ENCODE assay signal across 8 cellular contexts in genomic region chr9:69168709-69169217, GRCh38. TPM values are rescaled to one million over a fixed set of nuclear protein-coding genes. Genes with fewer than 3 reads are reported as not detected.
A peak's percentile ranks its signal among the peaks of the same experiment; 100 is the strongest.
DNase-seq lines count a peak whose midpoint lies in the region; ATAC-seq and TF ChIP-seq lines count a peak whose summit lies in the region.

No MANE protein-coding gene starts in this region.

- H3K27me3 Mint-ChIP-seq in CD14-positive monocyte (ENCODE audit: low read depth in 3 of 3), result no peaks in the 10 kb centered on the region
- H3K27me3 Mint-ChIP-seq in activated CD8-positive, alpha-beta T cell treated with anti-CD3 and anti-CD28 coated beads, Interleukin-2, amount 10 ng/mL, durations not matched to agents 7 days and 5 days (ENCODE audit: low read depth), result peaks cover 25% of the 10 kb centered on the region
- H3K27me3 Mint-ChIP-seq in stimulated activated naive CD8-positive, alpha-beta T cell treated with anti-CD3 and anti-CD28 coated beads, Interleukin-15, Interleukin-2, amounts not matched to agents 100 ng/mL and 50 ng/mL, for 24 hours, result peaks cover 29% of the 10 kb centered on the region

- no peaks in the 10 kb centered on the region for H3K9me3 Mint-ChIP-seq in CD14-positive monocyte
- no peaks in the 10 kb centered on the region for H3K9me3 Mint-ChIP-seq in activated CD8-positive, alpha-beta T cell treated with anti-CD3 and anti-CD28 coated beads, Interleukin-2, amount 10 ng/mL, durations not matched to agents 7 days and 5 days (ENCODE audit: insufficient read depth)
- H3K9me3 Mint-ChIP-seq in stimulated activated naive CD8-positive, alpha-beta T cell treated with anti-CD3 and anti-CD28 coated beads, Interleukin-15, Interleukin-2, amounts not matched to agents 100 ng/mL and 50 ng/mL, for 24 hours, result no peaks in the 10 kb centered on the region

- H3K4me1 Mint-ChIP-seq in CD14-positive monocyte, result peaks cover 41% of the 10 kb centered on the region
- peaks cover 17% of the 10 kb centered on the region for H3K4me1 Mint-ChIP-seq in activated CD8-positive, alpha-beta T cell treated with anti-CD3 and anti-CD28 coated beads, Interleukin-2, amount 10 ng/mL, durations not matched to agents 7 days and 5 days (ENCODE audit: low read depth)
- peaks cover 31% of the 10 kb centered on the region for H3K4me1 Mint-ChIP-seq in stimulated activated naive CD8-positive, alpha-beta T cell treated with anti-CD3 and anti-CD28 coated beads, Interleukin-15, Interleukin-2, amounts not matched to agents 100 ng/mL and 50 ng/mL, for 24 hours (ENCODE audit: low read depth)

- POLR2A ChIA-PET in activated CD8-positive, alpha-beta T cell treated with anti-CD3 and anti-CD28 coated beads, Interleukin-2, amount 10 ng/mL, durations not matched to agents 7 days and 5 days (lab: Charles Lee), result interaction anchor here (1.4 kb wide), 1 partner anchor 12 kb away, joined by 3 read pairs; no protein-coding TSS in a partner anchor

- ATAC-seq in activated CD8-positive, alpha-beta T cell treated with anti-CD3 and anti-CD28 coated beads, Interleukin-2, amount 10 ng/mL, durations not matched to agents 7 days and 5 days, result peak; percentile 66

- peak overlapping the region; percentile 97 to 100 (median 98) for H3K27ac Mint-ChIP-seq in CD14-positive monocyte
- H3K27ac Mint-ChIP-seq in activated CD8-positive, alpha-beta T cell treated with anti-CD3 and anti-CD28 coated beads, Interleukin-2, amount 10 ng/mL, durations not matched to agents 7 days and 5 days, result peak overlapping the region; percentile 79
- H3K27ac Mint-ChIP-seq in stimulated activated naive CD8-positive, alpha-beta T cell treated with anti-CD3 and anti-CD28 coated beads, Interleukin-15, Interleukin-2, amounts not matched to agents 100 ng/mL and 50 ng/mL, for 24 hours, result peak overlapping the region; percentile 16

- intact Hi-C loops in CD14-positive monocyte (cut with micrococcal nuclease), result no loop called here

- H3K36me3 Mint-ChIP-seq in CD14-positive monocyte, result peaks cover 0 to 3% of the 10 kb centered on the region in 2 donors
- H3K36me3 Mint-ChIP-seq in activated CD8-positive, alpha-beta T cell treated with anti-CD3 and anti-CD28 coated beads, Interleukin-2, amount 10 ng/mL, durations not matched to agents 7 days and 5 days (ENCODE audit: low read depth), result no peaks in the 10 kb centered on the region
- H3K36me3 Mint-ChIP-seq in stimulated activated naive CD8-positive, alpha-beta T cell treated with anti-CD3 and anti-CD28 coated beads, Interleukin-15, Interleukin-2, amounts not matched to agents 100 ng/mL and 50 ng/mL, for 24 hours (ENCODE audit: low read depth), result no peaks in the 10 kb centered on the region

- no peak for TF ChIP-seq CTCF in CD14-positive monocyte (IDR thresholded peaks at IDR 0.05)
- no peak for TF ChIP-seq CTCF in GM20000 (IDR thresholded peaks at IDR 0.05; ENCODE audit: extremely low read depth, missing control alignments)

- DNase-seq in CD14-positive monocyte (ENCODE audit: low spot score) (peak; percentile 73), GM20000 (ENCODE audit: low spot score) (peak; percentile 74), M059J (ENCODE audit: low read depth) (peak; percentile 40), iPS-NIHi11 (ENCODE audit: low spot score) (peak; percentile 44), amniotic stem cell (lab: John Stamatoyannopoulos, UW) (no peak), Kasumi-1 (lab: John Stamatoyannopoulos, UW) (no peak)
- DNase-seq in activated CD8-positive, alpha-beta T cell treated with anti-CD3 and anti-CD28 coated beads, Interleukin-2, amount 10 ng/mL, durations not matched to agents 7 days and 5 days, result peak; percentile 62

- CTCF ChIA-PET in activated CD8-positive, alpha-beta T cell treated with anti-CD3 and anti-CD28 coated beads, Interleukin-2, amount 10 ng/mL, durations not matched to agents 7 days and 5 days (lab: Charles Lee), result interaction anchor here (1.0 to 2.0 kb wide), 5 partner anchors 9 to 115 kb away, joined by 3 to 5 read pairs (median 5); no protein-coding TSS in a partner anchor

- H3K4me3 Mint-ChIP-seq in CD14-positive monocyte, result peak overlapping the region; percentile 94 to 98
- peak overlapping the region; percentile 75 for H3K4me3 Mint-ChIP-seq in activated CD8-positive, alpha-beta T cell treated with anti-CD3 and anti-CD28 coated beads, Interleukin-2, amount 10 ng/mL, durations not matched to agents 7 days and 5 days
- H3K4me3 Mint-ChIP-seq in stimulated activated naive CD8-positive, alpha-beta T cell treated with anti-CD3 and anti-CD28 coated beads, Interleukin-15, Interleukin-2, amounts not matched to agents 100 ng/mL and 50 ng/mL, for 24 hours, result peak overlapping the region; percentile 54

RNA-seq across cellular contexts. Expression of gene TJP2, which starts 5.3 kb away (rescaled TPM):
- polyA plus RNA-seq in CD14-positive monocyte, result 10 to 100 TPM in 1 of 2 donors, 1 to 10 TPM in 1; 8.0 to 17.8 TPM
- total RNA-seq in M059J (2014; rRNA removed; shearing (Covaris generic)), result 58.9 and 73.7 TPM in 2 replicates
- 1 to 10 TPM; 6.2 to 7.0 TPM for total RNA-seq in activated CD8-positive, alpha-beta T cell treated with anti-CD3 and anti-CD28 coated beads, Interleukin-2, amount 10 ng/mL, durations not matched to agents 7 days and 5 days

Comparison
In these comparisons a context has a peak if more than half of its experiments do, and no peak if none do; other contexts are left out.
1. DNase-seq: peak in CD14-positive monocyte (single experiment), GM20000 (single experiment), M059J (single experiment), activated CD8-positive, alpha-beta T cell treated with anti-CD3 and anti-CD28 coated beads, Interleukin-2, amount 10 ng/mL, durations not matched to agents 7 days and 5 days (single experiment) and iPS-NIHi11 (single experiment); none in amniotic stem cell (single experiment) and Kasumi-1 (0 of 2).
2. H3K27ac Mint-ChIP-seq: peak in every context shown above with its lines; median percentile 98 in CD14-positive monocyte; 79 in activated CD8-positive, alpha-beta T cell treated with anti-CD3 and anti-CD28 coated beads, Interleukin-2, amount 10 ng/mL, durations not matched to agents 7 days and 5 days; 16 in stimulated activated naive CD8-positive, alpha-beta T cell treated with anti-CD3 and anti-CD28 coated beads, Interleukin-15, Interleukin-2, amounts not matched to agents 100 ng/mL and 50 ng/mL, for 24 hours.
3. Peak in every context shown above with its lines, with median percentiles within 50 percentile points of each other: H3K4me3 Mint-ChIP-seq.